Comparison of ENCODE assay signal across 8 cellular contexts in genomic region chr9:137240321-137240840, GRCh38.
DNase-seq lines count a peak whose midpoint lies in the region; ATAC-seq lines count a peak whose summit lies in the region.

No MANE protein-coding gene starts in this region.

- no peaks in the 10 kb centered on the region for H3K36me3 ChIP-seq in endocrine pancreas (ENCODE audit: control insufficient read depth, insufficient read depth, low read length)

- no peaks in the 10 kb centered on the region for H3K4me1 ChIP-seq in endocrine pancreas (ENCODE audit: control insufficient read depth, insufficient read depth, low read length)

- peak overlapping the region; percentile 83 for H3K9ac ChIP-seq in endocrine pancreas (ENCODE audit: control insufficient read depth, insufficient read depth, low read length)

- ATAC-seq in HG02763 (IDR thresholded peaks at IDR 0.05; ENCODE audit: unreplicated experiment): peak; percentile 21

- H3K9me3 ChIP-seq in endocrine pancreas (ENCODE audit: control insufficient read depth, low read length): no peaks in the 10 kb centered on the region

- DNase-seq in SKM-1 treated with dmso at 0.1 percent for 144 hours (lab: John Stamatoyannopoulos, UW; ENCODE audit: unreplicated experiment): peak; percentile 62
- DNase-seq in SKM-1 (lab: John Stamatoyannopoulos, UW; ENCODE audit: unreplicated experiment): no peak
- peak; percentile 81 to 86 for DNase-seq in NCI-H2081 (lab: John Stamatoyannopoulos, UW)
- peak; percentile 54 for DNase-seq in activated CD4-positive, alpha-beta T cell treated with anti-CD3 and anti-CD28 coated beads, Interleukin-2, amount 50 U/mL, for 1 hour
- peak; percentile 69 for DNase-seq in midbrain (lab: John Stamatoyannopoulos, UW)
- peak; percentile 46 to 58 for DNase-seq in stimulated activated CD8-positive, alpha-beta memory T cell treated with anti-CD3 and anti-CD28 coated beads, Interleukin-4, amount 100 ng/mL, for 4 hours (ENCODE audit: low read depth in 2 of 2, low spot score in 1 of 2)

- no peaks in the 10 kb centered on the region for H3K27me3 ChIP-seq in endocrine pancreas (ENCODE audit: control insufficient read depth, insufficient read depth, low read length)

- peak overlapping the region; percentile 5 for H3K4me3 ChIP-seq in endocrine pancreas (ENCODE audit: control insufficient read depth, insufficient read depth, low read length)
